In the genomic region with DNA sequence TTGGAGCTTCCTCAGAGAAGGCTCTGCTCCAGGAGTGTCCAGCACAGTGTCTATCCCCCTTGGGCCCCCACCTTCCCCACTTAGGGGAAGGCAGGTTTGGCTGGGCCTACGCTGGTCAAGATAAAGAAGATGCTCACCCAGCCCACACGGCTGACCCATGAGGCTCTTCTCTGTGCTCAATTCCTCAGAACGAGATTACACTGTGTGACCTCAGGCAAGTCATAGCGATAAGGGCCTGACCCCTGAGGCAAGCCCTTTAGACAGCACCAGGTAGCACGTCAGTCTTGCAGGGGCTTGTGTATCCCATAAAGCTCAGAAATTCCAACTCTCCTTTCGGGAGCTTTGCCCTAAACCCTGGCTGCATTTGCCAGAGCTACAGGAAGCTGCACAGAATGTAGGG, we compare ENCODE assay signal across 15 cellular contexts.
"Had no signal": no experiment of that assay in that cellular context is flagged by ENCODE, and none has a peak within 500 bp of the region (broad histone marks: within the 10 kb centered on the region; RNA-seq: fewer than 3 reads in every experiment).

No MANE protein-coding gene starts in this region.

- H3K9ac ChIP-seq: parathyroid adenoma had no signal

- H3K36me3 ChIP-seq: brain microvascular endothelial cell, thyroid gland had no signal

- H3K4me1 ChIP-seq: parathyroid adenoma had no signal

- H3K27me3 ChIP-seq: brain microvascular endothelial cell, thyroid gland had no signal

- DNase-seq: activated CD4-positive, alpha-beta T cell treated with anti-CD3 and anti-CD28 coated beads for 36 hours; activated CD8-positive, alpha-beta memory T cell treated with anti-CD3 and anti-CD28 coated beads for 24 hours; activated naive CD4-positive, alpha-beta T cell treated with anti-CD3 and anti-CD28 coated beads for 36 hours; amniotic stem cell; brain microvascular endothelial cell; cerebellar nuclear complex; immature natural killer cell; left cardiac atrium; stimulated activated CD4-positive, alpha-beta T cell treated with anti-CD3 and anti-CD28 coated beads, Interleukin-4, amount 100 ng/mL, for 4 hours; thyroid gland had no signal

- H2AFZ ChIP-seq: parathyroid adenoma had no signal

- ATAC-seq: activated CD4-positive, alpha-beta T cell treated with anti-CD3 and anti-CD28 coated beads for 36 hours; left cardiac atrium had no signal

- H3K4me3 ChIP-seq: lung, thyroid gland had no signal

- H3K9me3 ChIP-seq: thyroid gland had no signal

- H3K9me3 Mint-ChIP-seq: activated naive CD4-positive, alpha-beta T cell treated with anti-CD3 and anti-CD28 coated beads for 36 hours; dendritic cell treated with granulocyte-macrophage colony-stimulating factor and Interleukin-4, amounts not matched to agents 40 ng/mL and 50 ng/mL, for 4 days; immature natural killer cell; nephron; T-helper 2 cell treated with Interferon-gamma antibody and Interleukin-4, amounts not matched to agents 5 μg/mL and 100 μg/mL, for 36 hours had no signal

- H3K79me2 ChIP-seq: parathyroid adenoma had no signal

- H3K4me3 Mint-ChIP-seq: activated CD4-positive, alpha-beta T cell treated with anti-CD3 and anti-CD28 coated beads for 36 hours; activated naive CD4-positive, alpha-beta T cell treated with anti-CD3 and anti-CD28 coated beads for 36 hours; dendritic cell treated with granulocyte-macrophage colony-stimulating factor and Interleukin-4, amounts not matched to agents 40 ng/mL and 50 ng/mL, for 4 days; immature natural killer cell; nephron; T-helper 2 cell treated with Interferon-gamma antibody and Interleukin-4, amounts not matched to agents 5 μg/mL and 100 μg/mL, for 36 hours had no signal

- H3K27me3 Mint-ChIP-seq: activated CD4-positive, alpha-beta T cell treated with anti-CD3 and anti-CD28 coated beads for 36 hours; dendritic cell treated with granulocyte-macrophage colony-stimulating factor and Interleukin-4, amounts not matched to agents 40 ng/mL and 50 ng/mL, for 4 days had no signal

- H3K27ac Mint-ChIP-seq: activated CD4-positive, alpha-beta T cell treated with anti-CD3 and anti-CD28 coated beads for 36 hours; activated naive CD4-positive, alpha-beta T cell treated with anti-CD3 and anti-CD28 coated beads for 36 hours; dendritic cell treated with granulocyte-macrophage colony-stimulating factor and Interleukin-4, amounts not matched to agents 40 ng/mL and 50 ng/mL, for 4 days; nephron had no signal

- H3K27ac ChIP-seq: brain microvascular endothelial cell, parathyroid adenoma, thyroid gland had no signal

- H3K4me1 Mint-ChIP-seq: nephron had no signal
